In the genomic region with DNA sequence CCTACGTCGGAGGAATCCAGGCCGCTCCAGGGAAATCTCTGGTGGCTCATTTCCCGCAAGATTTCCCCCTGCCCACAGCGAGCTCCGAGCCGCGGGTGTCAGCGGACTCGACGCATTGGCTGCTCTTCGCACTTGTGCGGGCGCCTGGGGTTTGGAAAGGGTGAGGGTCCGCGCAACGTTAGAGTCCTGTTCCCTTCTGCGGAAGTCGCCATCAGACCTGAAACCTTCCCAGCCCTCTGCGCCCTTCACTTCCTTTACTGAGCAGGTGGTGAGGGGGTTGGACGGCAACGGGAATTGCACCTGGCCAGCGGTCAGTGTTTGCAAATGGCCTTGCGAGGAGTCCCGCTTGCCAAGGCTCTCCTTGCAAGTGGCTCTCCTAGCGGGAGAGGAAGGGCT, we compare ENCODE assay signal across 16 cellular contexts. TPM values are rescaled to one million over a fixed set of nuclear protein-coding genes. Genes with fewer than 3 reads are reported as not detected.
DNase-seq lines count a peak whose midpoint lies in the region; ATAC-seq and TF ChIP-seq lines count a peak whose summit lies in the region.
"Had no signal": no experiment of that assay in that cellular context is flagged by ENCODE, and none has a peak within 500 bp of the region (broad histone marks: within the 10 kb centered on the region; RNA-seq: fewer than 3 reads in every experiment).

No MANE protein-coding gene starts in this region.

- H3K18ac ChIP-seq in trophoblast cell (ENCODE audit: low read length): no peak overlapping the region

- H3K36me3 ChIP-seq in GM23338 (ENCODE audit: insufficient read depth) (no peaks in the 10 kb centered on the region), NT2/D1 (ENCODE audit: insufficient read depth, insufficient read length, low read length) (no peaks in the 10 kb centered on the region), trophoblast cell (ENCODE audit: control insufficient read depth in 1 of 2, insufficient read depth in 2 of 2, low read length in 2 of 2) (no peaks in the 10 kb centered on the region)

- no peak overlapping the region for H3K14ac ChIP-seq in trophoblast cell (ENCODE audit: low read length)

- peaks cover 22% of the 10 kb centered on the region; the same call in 1 of the 2 replicates for H3F3A ChIP-seq in GM23338 (replicated peaks; ENCODE audit: low read depth)

- no peak overlapping the region for H3K23ac ChIP-seq in trophoblast cell (ENCODE audit: low read length)

- DNase-seq in GM23338 (ENCODE audit: low spot score) (peak; percentile 69), NT2/D1 (ENCODE audit: low read depth, low spot score) (no peak), trophoblast cell (no peak), putamen (ENCODE audit: low spot score) (no peak), T-helper 2 cell (no peak), MV-4-11 (lab: John Stamatoyannopoulos, UW) (no peak)
- DNase-seq: AML-193, Calu3, GDM1, NCI-H1436, NCI-H2029 treated with DMSO at 0.1 percent for 48 hours, NCI-H524 treated with DMSO at 0.1 percent for 48 hours, PC-3 had no signal

- H3K4me2 ChIP-seq in GM23338: peak overlapping the region; percentile 80
- peak overlapping the region; percentile 42 for H3K4me2 ChIP-seq in trophoblast cell (ENCODE audit: low read length)

- peak overlapping the region; percentile 74 for H3K4me3 Mint-ChIP-seq in GM23338
- H3K4me3 Mint-ChIP-seq: IgD-negative memory B cell had no signal

- peaks cover 39% of the 10 kb centered on the region for H3K4me1 Mint-ChIP-seq in GM23338

- H3K4me3 ChIP-seq in GM23338 (peak overlapping the region; percentile 62), NT2/D1 (ENCODE audit: insufficient read length, low read depth) (peak overlapping the region; percentile 55), iPS-18c (ENCODE audit: insufficient read depth, low read depth, low read length) (peak overlapping the region; percentile 43; the same call in 1 of the 2 replicates), trophoblast cell (ENCODE audit: low read depth, low read length) (no peak overlapping the region)

- no peak overlapping the region for H2BK12ac ChIP-seq in trophoblast cell (ENCODE audit: low read length)

- no peak overlapping the region for H2BK120ac ChIP-seq in trophoblast cell (ENCODE audit: insufficient read depth, low read length, poor library complexity)

- no peaks in the 10 kb centered on the region for H3K36me3 Mint-ChIP-seq in GM23338 (ENCODE audit: low read depth)
- H3K36me3 Mint-ChIP-seq: IgD-negative memory B cell had no signal

- no peak overlapping the region for H4K8ac ChIP-seq in trophoblast cell (ENCODE audit: low read depth, low read length)

- H3K27ac ChIP-seq in GM23338 (ENCODE audit: low read depth) (no peak overlapping the region), trophoblast cell (ENCODE audit: low read depth, low read length) (no peak overlapping the region)

- H3K79me2 ChIP-seq in GM23338 (replicated peaks; ENCODE audit: insufficient read depth): no peaks in the 10 kb centered on the region
- no peaks in the 10 kb centered on the region for H3K79me2 ChIP-seq in trophoblast cell (ENCODE audit: control insufficient read depth, insufficient read depth, low read length, poor library complexity)

- no peak overlapping the region for H4K12ac ChIP-seq in trophoblast cell (ENCODE audit: low read depth, low read length)

- no peak overlapping the region for H3K4ac ChIP-seq in trophoblast cell (ENCODE audit: low read depth, low read length)

- ATAC-seq in GM23338: peak; percentile 26
- ATAC-seq: PC-3 had no signal

- H3K27me3 ChIP-seq in GM23338 (ENCODE audit: insufficient read depth) (peaks cover 100% of the 10 kb centered on the region), NT2/D1 (ENCODE audit: insufficient read depth, insufficient read length) (peaks cover 91% of the 10 kb centered on the region), trophoblast cell (ENCODE audit: insufficient read depth, low read length) (peaks cover 63% of the 10 kb centered on the region)

- H4K91ac ChIP-seq in trophoblast cell (ENCODE audit: low read depth, low read length): no peak overlapping the region

- H3K4me1 ChIP-seq in GM23338 (ENCODE audit: insufficient read depth): peaks cover 40% of the 10 kb centered on the region
- H3K4me1 ChIP-seq in NT2/D1 (ENCODE audit: insufficient read depth, insufficient read length): no peaks in the 10 kb centered on the region
- H3K4me1 ChIP-seq in trophoblast cell (ENCODE audit: control insufficient read depth in 1 of 2, insufficient read depth in 2 of 2, low read length in 2 of 2): peaks cover 3 to 7% of the 10 kb centered on the region in 2 experiments

- WGBS in trophoblast cell (ENCODE audit: extremely low coverage, insufficient coverage, insufficient read length): no CpG with 5 or more reads among the region's 26 CpGs

- peak overlapping the region; percentile 94 for H2AFZ ChIP-seq in GM23338
- H2AFZ ChIP-seq in trophoblast cell (ENCODE audit: insufficient read depth, low read length, poor library complexity): no peak overlapping the region

- no peak for TF ChIP-seq CTCF in GM23338 (conservative IDR thresholded peaks at IDR 0.05; ENCODE audit: low read depth in 2 of 2)

- H3K9me3 Mint-ChIP-seq in GM23338: no peaks in the 10 kb centered on the region; the same call in 2 of the 3 replicates
- H3K9me3 Mint-ChIP-seq: IgD-negative memory B cell had no signal

- no peak overlapping the region for H2BK5ac ChIP-seq in trophoblast cell (ENCODE audit: low read depth, low read length, poor library complexity)

- H3K9ac ChIP-seq in NT2/D1 (ENCODE audit: insufficient read length, low read depth) (peak overlapping the region; percentile 56), trophoblast cell (ENCODE audit: low read length) (no peak overlapping the region)

- H3K27me3 Mint-ChIP-seq in GM23338 (ENCODE audit: insufficient read depth, low read depth, poor library complexity): peaks cover 92% of the 10 kb centered on the region

- peaks cover 26% of the 10 kb centered on the region for H4K20me1 ChIP-seq in GM23338 (replicated peaks; ENCODE audit: insufficient read depth)

- no peak overlapping the region for H2AK5ac ChIP-seq in trophoblast cell (ENCODE audit: low read length)

- no peaks in the 10 kb centered on the region for H3K9me2 ChIP-seq in GM23338 (ENCODE audit: insufficient read depth)

- H3K79me1 ChIP-seq in trophoblast cell (ENCODE audit: low read length): no peaks in the 10 kb centered on the region

- H3K9me3 ChIP-seq in NT2/D1 (ENCODE audit: insufficient read depth, low read length) (no peaks in the 10 kb centered on the region), iPS-18c (ENCODE audit: control insufficient read depth, insufficient read depth, low read length) (peaks cover 2% of the 10 kb centered on the region), trophoblast cell (ENCODE audit: insufficient read depth, low read depth, low read length) (peaks cover 5% of the 10 kb centered on the region)

- no peak overlapping the region for H3K27ac Mint-ChIP-seq in GM23338
- H3K27ac Mint-ChIP-seq: IgD-negative memory B cell had no signal

TF ChIP-seq in GM23338, 12 proteins besides CTCF, POLR2A, EP300 and RAD21:
- TF ChIP-seq EZH2 (IDR thresholded peaks at IDR 0.05; ENCODE audit: low read depth, unreplicated experiment) (peak; percentile 91), NANOG (IDR thresholded peaks at IDR 0.05; ENCODE audit: borderline replicate concordance) (no peak)
TF ChIP-seq in GM23338: peak in this region for 1.

RNA-seq across cellular contexts. Expression of gene PAX1, which starts 8.4 kb away (rescaled TPM):
- 0.14 TPM in 1 of 2 replicates, not detected in the other for total RNA-seq in GM23338 (2014; rRNA removed; shearing (Covaris generic))
- not detected in 2 replicates for polyA plus RNA-seq in GM23338 (2016; fragmentation: Nextera tagmentation; extraction: Ambion mirVana)
- polyA plus RNA-seq in trophoblast cell (2013): 0.03 TPM in 1 of 2 replicates, not detected in the other
- total RNA-seq: Calu3, PC-3, SK-MEL-5 had no signal
- polyA plus RNA-seq: IgD-negative memory B cell had no signal
